34 cellular contexts compared by ENCODE assay signal in the genomic region with DNA sequence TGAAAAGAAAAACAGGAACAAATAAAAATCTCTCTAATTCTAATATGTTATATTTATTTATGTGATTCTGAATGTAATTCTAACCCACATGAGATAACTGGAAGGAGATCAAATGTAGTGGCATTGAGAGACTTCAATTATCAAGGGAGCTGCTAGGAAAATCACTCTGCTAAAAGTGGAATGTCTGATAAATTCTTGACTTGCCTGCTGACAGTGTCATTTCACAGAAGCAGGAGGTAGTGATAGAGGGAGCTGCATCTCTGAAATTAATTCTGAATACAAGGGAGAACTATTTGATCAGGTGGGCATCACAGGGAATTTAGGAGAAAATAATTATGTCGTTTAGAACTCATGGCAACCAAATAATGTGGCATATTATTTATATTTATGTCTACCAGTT.
"Had no signal": no experiment of that assay in that cellular context is flagged by ENCODE, and none has a peak within 500 bp of the region (broad histone marks: within the 10 kb centered on the region; RNA-seq: fewer than 3 reads in every experiment).

No MANE protein-coding gene starts in this region.

- DNase-seq: Karpas-422, Kasumi-1, MG63, MM.1S, MV-4-11, NCI-H1048, NCI-H1092, NCI-H1092 treated with DMSO at 0.1 percent for 48 hours, NCI-H1105, NCI-H1105 treated with DMSO at 0.1 percent for 48 hours, NCI-H1417, NCI-H1417 treated with DMSO at 0.1 percent for 48 hours, NCI-H1436, NCI-H1436 treated with DMSO at 0.1 percent for 48 hours, NCI-H146, NCI-H1694, NCI-H1694 treated with DMSO at 0.1 percent for 48 hours, NCI-H187, NCI-H187 treated with DMSO at 0.1 percent for 48 hours, NCI-H1930, NCI-H2029, NCI-H2029 treated with DMSO at 0.1 percent for 48 hours, NCI-H2081, NCI-H2081 treated with DMSO at 0.1 percent for 48 hours, NCI-H2107, NCI-H2171, NCI-H2171 treated with DMSO at 0.1 percent for 48 hours, NCI-H2227 treated with DMSO at 0.1 percent for 48 hours, NCI-H226, NCI-H345, NCI-H446, NCI-H446 treated with DMSO at 0.1 percent for 48 hours, NCI-H510A had no signal

- H3K9ac ChIP-seq: KMS-11 had no signal

- H3K27ac ChIP-seq: KMS-11 had no signal

- H3K9me3 ChIP-seq: MG63 had no signal

- H3K36me3 ChIP-seq: MG63 had no signal

- H3K4me3 ChIP-seq: MG63 had no signal

- H3K27me3 ChIP-seq: MG63 had no signal

- H3K4me2 ChIP-seq: KMS-11 had no signal
